In the genomic region with DNA sequence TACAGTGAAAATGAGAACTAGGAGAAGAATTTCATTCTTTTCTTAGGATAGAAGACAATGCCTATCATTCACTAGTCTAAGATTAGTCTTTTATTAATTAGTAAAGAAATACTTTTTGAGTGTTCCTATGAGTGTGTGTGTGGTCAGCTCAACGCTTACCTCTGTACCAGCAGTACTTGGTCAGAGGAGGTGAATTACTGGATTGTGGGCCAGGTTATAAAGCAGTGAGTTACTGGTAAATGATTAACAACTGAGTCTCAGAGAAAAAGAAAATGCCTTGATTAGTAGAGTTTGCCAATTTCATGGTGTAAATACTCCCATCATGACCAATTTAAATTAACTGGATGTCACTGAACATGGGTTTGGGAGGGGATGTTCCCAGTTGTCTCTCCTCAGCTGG, we compare ENCODE assay signal across 30 cellular contexts.
"Had no signal": no experiment of that assay in that cellular context is flagged by ENCODE, and none has a peak within 500 bp of the region (broad histone marks: within the 10 kb centered on the region; RNA-seq: fewer than 3 reads in every experiment).

No MANE protein-coding gene starts in this region.

- H3K36me3 ChIP-seq: MG63, SJCRH30 had no signal

- H3K27ac ChIP-seq: PC-9, RWPE1, SJCRH30, SK-N-MC had no signal

- H3K27me3 ChIP-seq: MG63, SJCRH30 had no signal

- ATAC-seq: Panc1, Right ventricle myocardium inferior, SK-N-SH treated with all-trans-retinoic acid at 6 μM for 48 hours had no signal

- H3K4me3 ChIP-seq: MG63, PC-9, SJCRH30, SK-N-MC had no signal

- DNase-seq: Kasumi-1, MG63, NCI-H1048, NCI-H1092 treated with DMSO at 0.1 percent for 48 hours, NCI-H1105 treated with DMSO at 0.1 percent for 48 hours, NCI-H1436, NCI-H146, NCI-H1694, NCI-H187, NCI-H1930, NCI-H2029 treated with DMSO at 0.1 percent for 48 hours, NCI-H2081 treated with DMSO at 0.1 percent for 48 hours, NCI-H2107, NCI-H2171, NCI-H226, NCI-H446 treated with DMSO at 0.1 percent for 48 hours, NCI-H510A, NCI-H524, NCI-H526, NCI-H748 treated with DMSO at 0.1 percent for 48 hours, NCI-H82, PC-9, SHP77, SIG-M5, SJCRH30 had no signal

- H3K4me1 ChIP-seq: SJCRH30 had no signal

- H3K9me3 ChIP-seq: MG63, SJCRH30 had no signal
